In the genomic region with DNA sequence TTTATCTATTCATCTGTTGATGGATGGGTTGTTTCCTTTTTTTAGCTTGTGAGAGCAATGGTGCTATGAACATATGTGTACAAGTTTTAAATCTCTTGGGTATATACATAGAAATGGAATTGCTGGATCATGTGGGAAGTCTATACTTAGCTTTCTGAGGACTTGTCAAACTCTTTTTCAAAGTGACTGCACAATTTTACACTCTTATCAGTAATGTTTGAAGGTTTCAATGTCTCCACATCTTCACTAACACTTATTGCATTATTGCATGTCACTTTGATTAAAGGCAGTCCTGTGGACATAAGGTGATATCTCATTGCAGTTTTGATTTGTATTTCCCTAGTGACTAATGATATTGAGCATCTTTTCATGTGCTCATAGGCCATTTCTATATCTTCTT, we compare ENCODE assay signal across 30 cellular contexts.
"Had no signal": no experiment of that assay in that cellular context is flagged by ENCODE, and none has a peak within 500 bp of the region (broad histone marks: within the 10 kb centered on the region; RNA-seq: fewer than 3 reads in every experiment).

No MANE protein-coding gene starts in this region.

- ATAC-seq: activated CD4-positive, CD25-positive, alpha-beta regulatory T cell treated with anti-CD3 and anti-CD28 coated beads, Interleukin-2, amount 50 U/mL, for 24 hours; activated CD8-positive, alpha-beta T cell treated with anti-CD3 and anti-CD28 coated beads for 36 hours; activated T-cell treated with anti-CD3 and anti-CD28 coated beads, Interleukin-2, amount 50 U/mL, for 4 hours; activated T-helper 17 cell treated with anti-CD3 and anti-CD28 coated beads, Interleukin-2, amount 50 U/mL, for 72 hours; esophagus mucosa; foreskin keratinocyte; gastrocnemius medialis; T-helper 17 cell had no signal

- H3K27ac ChIP-seq: brain microvascular endothelial cell, coronary artery, dorsolateral prefrontal cortex, foreskin keratinocyte, gastrocnemius medialis, WERI-Rb-1 had no signal

- H3K27me3 ChIP-seq: brain microvascular endothelial cell, dorsolateral prefrontal cortex, foreskin keratinocyte, gastrocnemius medialis had no signal

- H3K4me1 ChIP-seq: foreskin keratinocyte, gastrocnemius medialis had no signal

- H3K4me3 ChIP-seq: coronary artery, dorsolateral prefrontal cortex, gastrocnemius medialis had no signal

- H3K36me3 ChIP-seq: brain microvascular endothelial cell, gastrocnemius medialis, WERI-Rb-1 had no signal

- H3K9me3 ChIP-seq: gastrocnemius medialis had no signal

- DNase-seq: activated B cell treated with CpG ODN at 0.5 μM for 24 hours; activated CD4-positive, alpha-beta T cell treated with anti-CD3 and anti-CD28 coated beads for 48 hours; activated CD4-positive, alpha-beta T cell treated with anti-CD3 and anti-CD28 coated beads, Interleukin-2, amount 50 U/mL, for 1 hour; activated CD4-positive, alpha-beta T cell treated with anti-CD3 and anti-CD28 coated beads, Interleukin-2, amount 50 U/mL, for 48 hours; activated CD8-positive, alpha-beta memory T cell treated with anti-CD3 and anti-CD28 coated beads for 24 hours; activated CD8-positive, alpha-beta T cell treated with anti-CD3 and anti-CD28 coated beads for 36 hours; activated effector memory CD4-positive, alpha-beta T cell treated with Interleukin-2 at 50 U/mL for 16 hours; activated gamma-delta T cell treated with Interleukin-2 at 50 U/mL for 16 hours; activated naive CD4-positive, alpha-beta T cell treated with anti-CD3 and anti-CD28 coated beads, Interleukin-2, amount 50 U/mL, for 16 hours; activated naive CD4-positive, alpha-beta T cell treated with Interleukin-2 at 50 U/mL for 16 hours; activated T-cell treated with anti-CD3 and anti-CD28 coated beads, Interleukin-2, amount 50 U/mL, for 4 hours; amniotic stem cell; anterior cingulate cortex; brain microvascular endothelial cell; central memory CD4-positive, alpha-beta T cell; cerebellar nuclear complex; dorsolateral prefrontal cortex; effector memory CD4-positive, alpha-beta T cell; endodermal cell; foreskin keratinocyte; gastrocnemius medialis; glutamatergic neuron; T-helper 1 cell; T-helper 17 cell; T1000; WERI-Rb-1 had no signal
